8 cellular contexts compared by ENCODE assay signal in the genomic region with DNA sequence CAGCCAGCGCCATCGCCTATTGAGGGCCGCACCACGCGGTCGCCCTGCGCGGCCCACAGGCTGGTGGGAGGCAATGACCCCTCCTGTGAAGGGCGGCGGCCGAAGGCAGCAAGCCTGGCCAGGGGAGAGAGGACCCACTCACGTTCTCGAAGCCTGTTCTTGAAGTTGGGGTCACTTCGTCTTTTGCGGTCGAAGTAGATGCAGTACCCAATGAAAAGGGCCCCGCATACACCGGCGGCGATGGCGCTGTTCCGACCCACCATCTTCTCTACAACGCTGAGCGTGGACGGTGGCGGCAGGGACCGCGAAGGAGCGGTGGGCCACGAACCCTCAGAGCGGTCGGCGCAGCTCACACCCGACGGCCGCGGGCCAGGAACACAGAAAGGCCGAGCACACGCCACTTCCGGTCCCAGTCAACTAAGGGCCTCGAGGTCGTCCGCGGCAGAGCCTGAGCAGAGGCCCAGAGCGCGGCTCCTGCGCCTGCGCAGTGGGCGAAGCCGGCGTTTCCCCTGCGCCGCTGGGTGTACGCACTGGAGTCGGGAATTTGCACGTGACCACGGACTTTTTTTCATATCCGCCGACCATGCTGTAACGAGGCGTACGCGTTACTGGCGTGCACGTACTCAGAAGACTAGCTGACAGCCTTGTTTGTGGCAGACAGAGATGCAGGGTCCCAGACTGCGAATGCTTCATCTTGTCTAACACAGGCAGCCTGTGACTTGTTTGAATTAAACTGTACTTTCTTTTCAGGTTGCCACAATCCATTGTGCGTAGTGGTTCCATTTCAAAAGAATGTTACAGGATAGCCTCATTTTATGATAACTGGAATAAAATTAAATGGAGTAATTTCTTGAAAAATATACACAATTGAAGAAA. TPM values are rescaled to one million over a fixed set of nuclear protein-coding genes. Genes with fewer than 3 reads are reported as not detected.
DNase-seq lines count a peak whose midpoint lies in the region; ATAC-seq and TF ChIP-seq lines count a peak whose summit lies in the region.

A gene (minus strand): TSS at position 385 of the 876 bp plus-strand sequence. CDS start 122 bp downstream, at position 263.

- ATAC-seq in HG03432 (IDR thresholded peaks at IDR 0.05; ENCODE audit: unreplicated experiment), result peak; percentile 96

- peak; percentile 97 for TF ChIP-seq POLR2A in GM19099 (IDR thresholded peaks at IDR 0.05; ENCODE audit: extremely low read depth, insufficient read length, low read depth)

- DNase-seq in AML-193 (lab: John Stamatoyannopoulos, UW) (peak; percentile 94 to 97), NCI-H510A (lab: John Stamatoyannopoulos, UW) (peak; percentile 93), cerebellum (ENCODE audit: low spot score) (peak; percentile 95), kidney glomerular epithelial cell (lab: John Stamatoyannopoulos, UW) (peak; percentile 97)
- peak; percentile 91 for DNase-seq in activated CD4-positive, alpha-beta T cell treated with anti-CD3 and anti-CD28 coated beads for 1 hour
- peak; percentile 80 to 83 for DNase-seq in stimulated activated CD4-positive, alpha-beta T cell treated with anti-CD3 and anti-CD28 coated beads, Interleukin-1b, Interleukin-23, amount 100 ng/mL, for 1 hour (ENCODE audit: low read depth in 2 of 2)

RNA-seq across cellular contexts. Expression of the gene that starts here (rescaled TPM):
- 84.5 TPM for total RNA-seq in cerebellum

Comparison
In these comparisons a context has a peak if more than half of its experiments do, and no peak if none do; other contexts are left out.
1. Peak in every context shown above with its lines: DNase-seq and ATAC-seq.